ENCODE assay signal across 2 cellular contexts in genomic region chr7:155467846-155468821, GRCh38.
TF ChIP-seq lines count a peak whose summit lies in the region.

No MANE protein-coding gene starts in this region.

TF ChIP-seq in A549, 52 proteins besides CTCF, POLR2A, EP300 and RAD21 (continued from another document):
- no peak for TF ChIP-seq MAFK (IDR thresholded peaks at IDR 0.05; ENCODE audit: partially characterized antibody)
- no peak for TF ChIP-seq HOXB13 (CRISPR knock-in tag; IDR thresholded peaks at IDR 0.05; ENCODE audit: low read depth)
- TF ChIP-seq CBX8 (IDR thresholded peaks at IDR 0.05): no peak

TF ChIP-seq in GM12878, 131 proteins besides CTCF, POLR2A, EP300 and RAD21 (continued from another document):
- TF ChIP-seq PRDM15 (CRISPR knock-in tag; IDR thresholded peaks at IDR 0.05): no peak
- no peak for TF ChIP-seq KDM1A (IDR thresholded peaks at IDR 0.05; ENCODE audit: borderline replicate concordance)
- TF ChIP-seq SREBF2 (IDR thresholded peaks at IDR 0.05; ENCODE audit: low read length): no peak
- no peak for TF ChIP-seq SMAD1 (IDR thresholded peaks at IDR 0.05; ENCODE audit: low read depth, partially characterized antibody)
- TF ChIP-seq BCL3 (IDR thresholded peaks at IDR 0.05; ENCODE audit: borderline replicate concordance, insufficient read depth, low read depth, low read length, poor library complexity, severe bottlenecking): no peak
- no peak for TF ChIP-seq POLR2AphosphoS2 (IDR thresholded peaks at IDR 0.05; ENCODE audit: low read depth, low read length)
- TF ChIP-seq ZNF24 (IDR thresholded peaks at IDR 0.05): no peak
- TF ChIP-seq PKNOX1 (IDR thresholded peaks at IDR 0.05): no peak
- TF ChIP-seq NR2F1 (conservative IDR thresholded peaks at IDR 0.05): no peak
- TF ChIP-seq PAX5 (IDR thresholded peaks at IDR 0.05; ENCODE audit: borderline replicate concordance, low read depth, low read length): no peak
- TF ChIP-seq USF2 (IDR thresholded peaks at IDR 0.05; ENCODE audit: borderline replicate concordance, low read depth, low read length): no peak
- no peak for TF ChIP-seq ESRRA (IDR thresholded peaks at IDR 0.05; ENCODE audit: low read length)
- no peak for TF ChIP-seq BRCA1 (IDR thresholded peaks at IDR 0.05; ENCODE audit: low read depth, low read length)
TF ChIP-seq in GM12878: peak in this region for 0.
